In the genomic region with DNA sequence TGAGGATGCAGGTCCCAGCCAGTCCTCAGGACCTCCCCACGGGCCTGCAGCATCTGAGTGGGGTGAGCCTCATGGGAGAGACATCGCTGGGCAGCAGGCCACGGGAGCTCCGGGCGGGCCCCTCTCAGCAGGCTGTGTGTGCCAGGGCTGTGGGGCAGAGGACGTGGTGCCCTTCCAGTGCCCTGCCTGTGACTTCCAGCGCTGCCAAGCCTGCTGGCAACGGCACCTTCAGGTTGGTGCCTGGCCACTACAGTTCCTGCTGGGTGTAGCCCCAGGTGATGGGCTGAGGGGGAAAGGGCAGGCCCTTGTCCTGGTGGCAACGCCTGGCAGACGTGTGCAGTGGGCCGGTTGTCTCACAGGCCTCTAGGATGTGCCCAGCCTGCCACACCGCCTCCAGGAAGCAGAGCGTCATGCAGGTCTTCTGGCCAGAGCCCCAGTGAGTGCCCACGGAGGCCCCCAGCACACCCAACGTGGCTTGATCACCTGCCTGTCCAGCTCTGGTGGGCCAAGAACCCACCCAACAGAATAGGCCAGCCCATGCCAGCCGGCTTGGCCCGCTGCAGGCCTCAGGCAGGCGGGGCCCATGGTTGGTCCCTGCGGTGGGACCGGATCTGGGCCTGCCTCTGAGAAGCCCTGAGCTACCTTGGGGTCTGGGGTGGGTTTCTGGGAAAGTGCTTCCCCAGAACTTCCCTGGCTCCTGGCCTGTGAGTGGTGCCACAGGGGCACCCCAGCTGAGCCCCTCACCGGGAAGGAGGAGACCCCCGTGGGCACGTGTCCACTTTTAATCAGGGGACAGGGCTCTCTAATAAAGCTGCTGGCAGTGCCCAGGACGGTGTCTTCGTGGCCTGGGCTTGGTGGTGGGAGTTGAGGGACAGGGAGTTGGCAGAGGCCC, we compare ENCODE assay signal across 10 cellular contexts. TPM values are rescaled to one million over a fixed set of nuclear protein-coding genes. Genes with fewer than 3 reads are reported as not detected.
DNase-seq lines count a peak whose midpoint lies in the region; ATAC-seq, FAIRE-seq and TF ChIP-seq lines count a peak whose summit lies in the region.
"Had no signal": no experiment of that assay in that cellular context is flagged by ENCODE, and none has a peak within 500 bp of the region (broad histone marks: within the 10 kb centered on the region; RNA-seq: fewer than 3 reads in every experiment).

No MANE protein-coding gene starts in this region.

- peak; percentile 67 for ATAC-seq in Right ventricle myocardium inferior
- ATAC-seq in HG03039 (IDR thresholded peaks at IDR 0.05; ENCODE audit: unreplicated experiment) = no peak
- ATAC-seq in HG03025 (IDR thresholded peaks at IDR 0.05; ENCODE audit: low FRiP score, unreplicated experiment) = no peak

- peak overlapping the region; percentile 33 for H3K27ac ChIP-seq in VCaP

- peak; percentile 29 for DNase-seq in GM12891 (ENCODE audit: insufficient read length, low spot score)
- peak; percentile 87 for DNase-seq in Right ventricle myocardium inferior (ENCODE audit: missing footprints)
- peak; percentile 82 for DNase-seq in posterior vena cava (ENCODE audit: low spot score)
- no peak for DNase-seq in NCI-H1417 treated with DMSO at 0.1 percent for 48 hours (lab: John Stamatoyannopoulos, UW)
- DNase-seq in GM10266 (ENCODE audit: extremely low spot score) = no peak
- DNase-seq: NCI-H1436 treated with DMSO at 0.1 percent for 48 hours had no signal

- TF ChIP-seq POLR2A in GM12891 (IDR thresholded peaks at IDR 0.05; ENCODE audit: low read depth, low read length) = no peak

- FAIRE-seq in GM12891 (lab: Jason Lieb, UNC) = no peak

- TF ChIP-seq CTCF in VCaP (conservative IDR thresholded peaks at IDR 0.05) (no peak), GM10266 (IDR thresholded peaks at IDR 0.05; ENCODE audit: control insufficient read depth, insufficient read depth, low read depth, missing control alignments) (no peak)

- intact Hi-C loops in Right ventricle myocardium inferior (cut with DNase I) (no loop called here), posterior vena cava (cut with DNase I) (no loop called here)

TF ChIP-seq in GM12891, 5 proteins besides CTCF, POLR2A, EP300 and RAD21:
- TF ChIP-seq POU2F2 (IDR thresholded peaks at IDR 0.05; ENCODE audit: low read depth, low read length) = no peak
- TF ChIP-seq POLR2AphosphoS5 (IDR thresholded peaks at IDR 0.05; ENCODE audit: low read depth, low read length) = no peak
- no peak for TF ChIP-seq SPI1 (IDR thresholded peaks at IDR 0.05; ENCODE audit: low read depth, low read length)
- TF ChIP-seq PAX5 (IDR thresholded peaks at IDR 0.05; ENCODE audit: insufficient read depth, low read length, severe bottlenecking) = no peak

RNA-seq across cellular contexts. Expression of gene TNFRSF6B, which starts 0.8 kb away (rescaled TPM):
- 0.51 TPM for polyA plus RNA-seq in GM12891 (2012; ENCODE audit: low read depth, missing spikeins)
- total RNA-seq in Right ventricle myocardium inferior (1.0 TPM), posterior vena cava (1 to 10 TPM; 5.4 to 7.0 TPM)
- total RNA-seq: activated CD8-positive, alpha-beta memory T cell treated with anti-CD3 and anti-CD28 coated beads for 36 hours had no signal

RNA-seq across cellular contexts. Expression of gene ARFRP1, which starts 12.1 kb away (rescaled TPM):
- polyA plus RNA-seq in GM12891 (2012; ENCODE audit: low read depth, missing spikeins) = 26.5 TPM
- 34.2 TPM for total RNA-seq in Right ventricle myocardium inferior
- total RNA-seq in posterior vena cava = 10 to 100 TPM; 35.7 to 38.1 TPM

RNA-seq across cellular contexts. Expression of gene ZGPAT, which starts 12.2 kb away (rescaled TPM):
- 17.1 TPM for polyA plus RNA-seq in GM12891 (2012; ENCODE audit: low read depth, missing spikeins)
- total RNA-seq in Right ventricle myocardium inferior (15.1 TPM), posterior vena cava (10 to 100 TPM; 15.1 to 15.2 TPM)

RNA-seq across cellular contexts. Expression of gene RTEL1, which starts 37.6 kb away (rescaled TPM):
- 8.8 TPM for polyA plus RNA-seq in GM12891 (2012; ENCODE audit: low read depth, missing spikeins)
- total RNA-seq in Right ventricle myocardium inferior (9.0 TPM), posterior vena cava (10 to 100 TPM; 28.3 to 28.7 TPM)

RNA-seq across cellular contexts. Expression of gene LIME1, which starts 40.8 kb away (rescaled TPM):
- polyA plus RNA-seq in GM12891 (2012; ENCODE audit: low read depth, missing spikeins) = 12.0 TPM
- total RNA-seq in Right ventricle myocardium inferior (1.6 TPM), posterior vena cava (1 to 10 TPM; 4.2 to 4.9 TPM)

Comparison
In these comparisons a context has a peak if more than half of its experiments do, and no peak if none do; other contexts are left out.
1. DNase-seq: peak in GM12891 (single experiment), Right ventricle myocardium inferior (single experiment) and posterior vena cava (single experiment); none in NCI-H1417 treated with DMSO at 0.1 percent for 48 hours (single experiment) and GM10266 (single experiment).